In the genomic region with DNA sequence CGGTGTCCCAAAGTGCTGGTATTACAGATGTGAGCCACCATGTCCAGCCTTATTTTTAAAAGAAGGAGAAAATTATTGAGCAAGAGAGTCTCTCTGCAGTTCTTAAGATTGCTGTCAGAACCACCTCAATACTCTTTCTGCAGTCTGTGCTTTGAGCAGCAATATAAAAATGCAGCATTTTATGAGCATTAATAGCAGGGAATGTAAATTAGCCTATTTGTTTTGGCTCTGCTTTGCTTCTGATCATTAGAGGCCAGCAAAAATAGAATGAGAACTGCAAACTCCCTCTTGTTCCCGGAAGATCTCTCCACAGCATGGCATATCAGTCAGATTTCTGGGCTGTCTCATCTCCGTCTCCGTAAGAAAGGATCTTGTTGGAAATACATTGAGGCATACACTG, we compare ENCODE assay signal across 26 cellular contexts. TPM values are rescaled to one million over a fixed set of nuclear protein-coding genes. Genes with fewer than 3 reads are reported as not detected.
"Had no signal": no experiment of that assay in that cellular context is flagged by ENCODE, and none has a peak within 500 bp of the region (broad histone marks: within the 10 kb centered on the region; RNA-seq: fewer than 3 reads in every experiment).

No MANE protein-coding gene starts in this region.

- DNase-seq: activated CD4-positive, alpha-beta memory T cell treated with anti-CD3 and anti-CD28 coated beads, Interleukin-2, amount 10 ng/mL, durations not matched to agents 7 days and 5 days; activated CD4-positive, alpha-beta T cell treated with anti-CD3 and anti-CD28 coated beads for 36 hours; activated CD4-positive, alpha-beta T cell treated with anti-CD3 and anti-CD28 coated beads, Interleukin-2, amount 50 U/mL, for 1 hour; activated CD4-positive, CD25-positive, alpha-beta regulatory T cell; activated CD8-positive, alpha-beta memory T cell treated with anti-CD3 and anti-CD28 coated beads, Interleukin-2, amount 50 U/mL, for 4 hours; activated gamma-delta T cell treated with Interleukin-2 at 50 U/mL for 16 hours; activated naive CD4-positive, alpha-beta T cell treated with anti-CD3 and anti-CD28 coated beads, Interleukin-2, amount 10 ng/mL, durations not matched to agents 7 days and 5 days; activated naive CD8-positive, alpha-beta T cell treated with anti-CD3 and anti-CD28 coated beads for 36 hours; activated T-cell treated with anti-CD3 and anti-CD28 coated beads, Interleukin-2, amount 50 U/mL, for 72 hours; Kasumi-1; KBM-7; NCI-H1048; NCI-H1930; NCI-H2171 treated with DMSO at 0.1 percent for 48 hours; NCI-H226; NCI-H526; NCI-H82; Peyer's patch; Right ventricle myocardium superior; SJCRH30 had no signal

- H3K27ac ChIP-seq: Peyer's patch, SJCRH30 had no signal

- H3K27me3 ChIP-seq: Peyer's patch, SJCRH30 had no signal

- H3K9me3 ChIP-seq: Peyer's patch, SJCRH30 had no signal

- H3K27me3 Mint-ChIP-seq: activated CD4-positive, alpha-beta T cell treated with anti-CD3 and anti-CD28 coated beads for 36 hours; activated naive CD8-positive, alpha-beta T cell treated with anti-CD3 and anti-CD28 coated beads for 36 hours had no signal

- H3K4me1 ChIP-seq: Peyer's patch had no signal

- H3K36me3 Mint-ChIP-seq: activated naive CD4-positive, alpha-beta T cell treated with anti-CD3 and anti-CD28 coated beads, Interleukin-2, amount 10 ng/mL, durations not matched to agents 7 days and 5 days; activated naive CD8-positive, alpha-beta T cell treated with anti-CD3 and anti-CD28 coated beads for 36 hours had no signal

- H3K36me3 ChIP-seq: Peyer's patch, SJCRH30 had no signal

- H3K4me3 ChIP-seq: Peyer's patch, SJCRH30 had no signal

- H3K9me3 Mint-ChIP-seq: activated CD4-positive, alpha-beta memory T cell treated with anti-CD3 and anti-CD28 coated beads, Interleukin-2, amount 10 ng/mL, durations not matched to agents 7 days and 5 days; activated naive CD4-positive, alpha-beta T cell treated with anti-CD3 and anti-CD28 coated beads, Interleukin-2, amount 10 ng/mL, durations not matched to agents 7 days and 5 days; activated naive CD8-positive, alpha-beta T cell treated with anti-CD3 and anti-CD28 coated beads for 36 hours; activated T-cell treated with anti-CD3 and anti-CD28 coated beads, Interleukin-2, amount 50 U/mL, for 72 hours; activated T-helper 2 cell treated with anti-CD3 and anti-CD28 coated beads, Interferon-gamma antibody, Interleukin-2, Interleukin-4, amounts not matched to agents 10 μg/mL and 5 μg/mL and 100 μg/mL, durations not matched to agents 14 hours and 24 hours and 36 hours; T-helper 1 cell treated with Interleukin-12 subunit alpha and Interleukin-12 subunit beta and Interleukin-4 antibody, amounts not matched to agents 30 μg/mL and 1 μg/mL, for 36 hours had no signal

- H3K4me3 Mint-ChIP-seq: activated CD4-positive, alpha-beta memory T cell treated with anti-CD3 and anti-CD28 coated beads, Interleukin-2, amount 10 ng/mL, durations not matched to agents 7 days and 5 days; activated CD4-positive, alpha-beta T cell treated with anti-CD3 and anti-CD28 coated beads for 36 hours; activated naive CD4-positive, alpha-beta T cell treated with anti-CD3 and anti-CD28 coated beads, Interleukin-2, amount 10 ng/mL, durations not matched to agents 7 days and 5 days; activated naive CD8-positive, alpha-beta T cell treated with anti-CD3 and anti-CD28 coated beads for 36 hours; activated T-cell treated with anti-CD3 and anti-CD28 coated beads, Interleukin-2, amount 50 U/mL, for 72 hours; T-helper 1 cell treated with Interleukin-12 subunit alpha and Interleukin-12 subunit beta and Interleukin-4 antibody, amounts not matched to agents 30 μg/mL and 1 μg/mL, for 36 hours had no signal

- H3K27ac Mint-ChIP-seq: activated CD4-positive, alpha-beta memory T cell treated with anti-CD3 and anti-CD28 coated beads, Interleukin-2, amount 10 ng/mL, durations not matched to agents 7 days and 5 days; activated CD4-positive, alpha-beta T cell treated with anti-CD3 and anti-CD28 coated beads for 36 hours; activated naive CD4-positive, alpha-beta T cell treated with anti-CD3 and anti-CD28 coated beads, Interleukin-2, amount 10 ng/mL, durations not matched to agents 7 days and 5 days; activated naive CD8-positive, alpha-beta T cell treated with anti-CD3 and anti-CD28 coated beads for 36 hours; activated T-cell treated with anti-CD3 and anti-CD28 coated beads, Interleukin-2, amount 50 U/mL, for 72 hours; activated T-helper 2 cell treated with anti-CD3 and anti-CD28 coated beads, Interferon-gamma antibody, Interleukin-2, Interleukin-4, amounts not matched to agents 10 μg/mL and 5 μg/mL and 100 μg/mL, durations not matched to agents 14 hours and 24 hours and 36 hours; T-helper 1 cell treated with Interleukin-12 subunit alpha and Interleukin-12 subunit beta and Interleukin-4 antibody, amounts not matched to agents 30 μg/mL and 1 μg/mL, for 36 hours had no signal

RNA-seq across cellular contexts. Expression of a gene that starts 35.8 kb away (rescaled TPM):
- total RNA-seq: activated CD4-positive, alpha-beta memory T cell treated with anti-CD3 and anti-CD28 coated beads, Interleukin-2, amount 10 ng/mL, durations not matched to agents 7 days and 5 days; activated CD4-positive, alpha-beta T cell treated with anti-CD3 and anti-CD28 coated beads for 36 hours; activated naive CD8-positive, alpha-beta T cell treated with anti-CD3 and anti-CD28 coated beads for 36 hours; activated T-cell treated with anti-CD3 and anti-CD28 coated beads, Interleukin-2, amount 50 U/mL, for 72 hours; activated T-helper 2 cell treated with anti-CD3 and anti-CD28 coated beads, Interferon-gamma antibody, Interleukin-2, Interleukin-4, amounts not matched to agents 10 μg/mL and 5 μg/mL and 100 μg/mL, durations not matched to agents 14 hours and 24 hours and 36 hours; cardiac septum; M059J; NCI-H460; Peyer's patch; Right ventricle myocardium superior had no signal
- polyA plus RNA-seq: adipose tissue had no signal

RNA-seq across cellular contexts. Expression of a gene that starts 38.0 kb away (rescaled TPM):
- total RNA-seq: activated CD4-positive, alpha-beta memory T cell treated with anti-CD3 and anti-CD28 coated beads, Interleukin-2, amount 10 ng/mL, durations not matched to agents 7 days and 5 days; activated T-helper 2 cell treated with anti-CD3 and anti-CD28 coated beads, Interferon-gamma antibody, Interleukin-2, Interleukin-4, amounts not matched to agents 10 μg/mL and 5 μg/mL and 100 μg/mL, durations not matched to agents 14 hours and 24 hours and 36 hours had no signal

RNA-seq across cellular contexts. Expression of a gene that starts 43.6 kb away (rescaled TPM):
- total RNA-seq: activated CD4-positive, alpha-beta memory T cell treated with anti-CD3 and anti-CD28 coated beads, Interleukin-2, amount 10 ng/mL, durations not matched to agents 7 days and 5 days; activated CD4-positive, alpha-beta T cell treated with anti-CD3 and anti-CD28 coated beads for 36 hours; activated naive CD8-positive, alpha-beta T cell treated with anti-CD3 and anti-CD28 coated beads for 36 hours; activated T-cell treated with anti-CD3 and anti-CD28 coated beads, Interleukin-2, amount 50 U/mL, for 72 hours; activated T-helper 2 cell treated with anti-CD3 and anti-CD28 coated beads, Interferon-gamma antibody, Interleukin-2, Interleukin-4, amounts not matched to agents 10 μg/mL and 5 μg/mL and 100 μg/mL, durations not matched to agents 14 hours and 24 hours and 36 hours; cardiac septum; M059J; NCI-H460; Right ventricle myocardium superior had no signal
